Comparison of ENCODE assay signal across 24 cellular contexts in genomic region chr17:76862079-76862478, GRCh38. TPM values are rescaled to one million over a fixed set of nuclear protein-coding genes. Genes with fewer than 3 reads are reported as not detected.
"Had no signal": no experiment of that assay in that cellular context is flagged by ENCODE, and none has a peak within 500 bp of the region (broad histone marks: within the 10 kb centered on the region; RNA-seq: fewer than 3 reads in every experiment).

No MANE protein-coding gene starts in this region.

- H3K4me3 Mint-ChIP-seq: mesothelial cell of epicardium; naive thymus-derived CD8-positive, alpha-beta T cell had no signal

- H3K27ac ChIP-seq: coronary artery, epithelial cell of prostate, esophagus squamous epithelium, gastrocnemius medialis, heart right ventricle, left lung, lower lobe of right lung had no signal

- H3K4me3 ChIP-seq: coronary artery, dorsolateral prefrontal cortex, esophagus squamous epithelium, gastrocnemius medialis, heart right ventricle, left lung, lower lobe of right lung, mucosa of descending colon had no signal

- H3K9me3 ChIP-seq: esophagus squamous epithelium, gastrocnemius medialis, heart right ventricle, left lung, lower lobe of right lung, mucosa of descending colon had no signal

- H3K36me3 Mint-ChIP-seq: mesothelial cell of epicardium, naive B cell had no signal

- H3K27ac Mint-ChIP-seq: mesothelial cell of epicardium; naive B cell; naive thymus-derived CD8-positive, alpha-beta T cell had no signal

- H3K4me1 ChIP-seq: esophagus squamous epithelium, gastrocnemius medialis, heart right ventricle, lower lobe of right lung had no signal

- H3K36me3 ChIP-seq: esophagus squamous epithelium, gastrocnemius medialis, heart right ventricle, left lung, lower lobe of right lung had no signal

- DNase-seq: dorsolateral prefrontal cortex; effector CD4-positive, alpha-beta T cell; effector memory CD4-positive, alpha-beta T cell; erythroblast; esophagus squamous epithelium; foreskin fibroblast; foreskin melanocyte; gastrocnemius medialis; glutamatergic neuron; head of caudate nucleus; heart right ventricle; hippocampal formation; left cardiac atrium; left lung; left ventricle myocardium superior; lower lobe of right lung; mesenchymal stem cell; mucosa of descending colon; naive B cell; naive thymus-derived CD8-positive, alpha-beta T cell had no signal

- H3K9me3 Mint-ChIP-seq: mesothelial cell of epicardium; naive thymus-derived CD8-positive, alpha-beta T cell had no signal

- ATAC-seq: esophagus mucosa; gastrocnemius medialis; heart right ventricle; left cardiac atrium; left lung; left ventricle myocardium superior; lower lobe of right lung; mucosa of descending colon; naive thymus-derived CD8-positive, alpha-beta T cell had no signal

RNA-seq across cellular contexts. Expression of gene MGAT5B, which starts 6.1 kb away (rescaled TPM):
- total RNA-seq: gastrocnemius medialis, left ventricle myocardium superior had no signal
